Comparison of ENCODE assay signal across 20 cellular contexts in the genomic region with DNA sequence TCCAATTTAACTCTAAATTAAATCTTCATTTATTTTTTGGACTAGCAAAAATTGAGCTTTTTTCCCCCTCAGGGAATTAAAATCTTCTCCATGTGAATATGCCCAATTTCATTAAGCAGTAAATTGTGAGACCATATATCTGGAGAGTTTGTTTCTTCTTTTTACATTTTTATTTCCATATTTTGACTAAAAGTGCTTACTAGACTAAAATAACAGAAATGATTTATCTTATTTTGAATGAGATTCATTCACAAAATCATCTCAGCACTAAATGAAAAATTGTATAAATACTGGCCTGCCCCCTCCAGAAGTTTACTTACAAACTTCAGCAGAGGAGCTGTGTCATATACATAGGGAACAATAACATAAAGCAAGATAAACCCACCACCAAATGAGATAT. TPM values are rescaled to one million over a fixed set of nuclear protein-coding genes. Genes with fewer than 3 reads are reported as not detected.
DNase-seq lines count a peak whose midpoint lies in the region; ATAC-seq and TF ChIP-seq lines count a peak whose summit lies in the region.
"Had no signal": no experiment of that assay in that cellular context is flagged by ENCODE, and none has a peak within 500 bp of the region (broad histone marks: within the 10 kb centered on the region; RNA-seq: fewer than 3 reads in every experiment).

No MANE protein-coding gene starts in this region.

- no peak overlapping the region for H2AK9ac ChIP-seq in IMR-90 (replicated peaks; ENCODE audit: low read depth, low read length, poor library complexity)

- no peak overlapping the region for H3K9ac ChIP-seq in IMR-90 (ENCODE audit: low read depth, low read length)
- H3K9ac ChIP-seq in MM.1S (ENCODE audit: low read length) = no peak overlapping the region

- TF ChIP-seq POLR2A in IMR-90 (IDR thresholded peaks at IDR 0.05; ENCODE audit: low read depth, low read length) (no peak), testis (IDR thresholded peaks at IDR 0.05) (no peak), body of pancreas (IDR thresholded peaks at IDR 0.05) (no peak)

- H4K5ac ChIP-seq in IMR-90 (ENCODE audit: low read depth, low read length) = no peak overlapping the region

- H3K4me1 Mint-ChIP-seq in WTC11 = peaks cover 50% of the 10 kb centered on the region
- peaks cover 24% of the 10 kb centered on the region for H3K4me1 Mint-ChIP-seq in mesothelial cell of epicardium
- H3K4me1 Mint-ChIP-seq: CD14-positive monocyte had no signal

- H3K27ac ChIP-seq in IMR-90 (ENCODE audit: insufficient read depth, low read length) = no peak overlapping the region
- peak overlapping the region; percentile 47 to 68 for H3K27ac ChIP-seq in testis
- no peak overlapping the region for H3K27ac ChIP-seq in MM.1S (ENCODE audit: low read length)
- H3K27ac ChIP-seq in body of pancreas = no peak overlapping the region

- H2BK5ac ChIP-seq in IMR-90 (ENCODE audit: low read depth, low read length, poor library complexity, severe bottlenecking) = no peak overlapping the region

- H3K36me3 Mint-ChIP-seq in WTC11 (no peaks in the 10 kb centered on the region), mesothelial cell of epicardium (peaks cover 2% of the 10 kb centered on the region)

- H3K79me2 ChIP-seq in MM.1S (ENCODE audit: low read length) = peaks cover 12% of the 10 kb centered on the region; the same call in 1 of the 2 replicates

- in situ Hi-C loops in IMR-90 (cut with MboI; ENCODE audit: low sequenced_read_pairs) = no loop called here

- H3K23ac ChIP-seq in IMR-90 (ENCODE audit: low read depth, low read length) = no peak overlapping the region

- DNase-seq in IMR-90 = no peak
- no peak for DNase-seq in WTC11 (ENCODE audit: low spot score)
- no peak for DNase-seq in mesothelial cell of epicardium (ENCODE audit: low spot score in 2 of 2, unreplicated experiment in 2 of 2)
- DNase-seq in testis = no peak
- no peak for DNase-seq in MM.1S
- no peak for DNase-seq in activated T-cell treated with anti-CD3 and anti-CD28 coated beads for 4 hours
- DNase-seq in body of pancreas = no peak
- DNase-seq: BE2C, DMS153, DND-41, Karpas-422, NCI-H146, NCI-H1930, NCI-H446, NCI-H524 treated with DMSO at 0.1 percent for 48 hours, NCI-H774, PC-3 had no signal

- H2BK20ac ChIP-seq in IMR-90 (ENCODE audit: low read depth, low read length) = no peak overlapping the region

- H3K9me1 ChIP-seq in IMR-90 (ENCODE audit: insufficient read depth, low read length) = peaks cover 15% of the 10 kb centered on the region

- H2BK120ac ChIP-seq in IMR-90 (ENCODE audit: low read depth, low read length) = no peak overlapping the region

- no peak overlapping the region for H4K8ac ChIP-seq in IMR-90 (ENCODE audit: low read depth in 2 of 2, low read length in 2 of 2)

- H4K20me1 ChIP-seq in IMR-90 (ENCODE audit: insufficient read depth, low read length) = peaks cover 14% of the 10 kb centered on the region; the same call in 1 of the 2 replicates
- no peaks in the 10 kb centered on the region for H4K20me1 ChIP-seq in MM.1S (ENCODE audit: insufficient read depth, low read length)

- BruUV-seq in IMR-90 (replicated peaks; lab: Mats Ljungman, UMichigan) = no TSS peak

- no peaks in the 10 kb centered on the region for H3K9me2 ChIP-seq in MM.1S (replicated peaks; ENCODE audit: insufficient read depth, low read length)

- H3K4me3 Mint-ChIP-seq in WTC11 (no peak overlapping the region), mesothelial cell of epicardium (no peak overlapping the region)
- H3K4me3 Mint-ChIP-seq: CD14-positive monocyte had no signal

- H3K9me3 Mint-ChIP-seq in WTC11 (no peaks in the 10 kb centered on the region), mesothelial cell of epicardium (no peaks in the 10 kb centered on the region)
- H3K9me3 Mint-ChIP-seq: CD14-positive monocyte had no signal

- no peaks in the 10 kb centered on the region for H3K27me3 Mint-ChIP-seq in WTC11 (ENCODE audit: low read depth)
- H3K27me3 Mint-ChIP-seq in mesothelial cell of epicardium (ENCODE audit: low read depth) = no peaks in the 10 kb centered on the region

- no peak for ATAC-seq in IMR-90 (ENCODE audit: low read depth)
- no peak for ATAC-seq in WTC11
- no peak for ATAC-seq in body of pancreas
- ATAC-seq: PC-3, Right ventricle myocardium inferior had no signal

- H3K4ac ChIP-seq in IMR-90 (ENCODE audit: low read depth, low read length) = no peak overlapping the region

- TF ChIP-seq RAD21 in IMR-90 (IDR thresholded peaks at IDR 0.05; ENCODE audit: low read length) = no peak

- peaks cover 26 to 70% of the 10 kb centered on the region in 2 experiments for H3K79me1 ChIP-seq in IMR-90 (ENCODE audit: low read depth in 1 of 2, low read length in 2 of 2)

- H3K4me3 ChIP-seq in IMR-90 (ENCODE audit: insufficient read depth, low read depth, low read length) (no peak overlapping the region), testis (no peak overlapping the region), MM.1S (ENCODE audit: low read length) (no peak overlapping the region), body of pancreas (no peak overlapping the region)
- H3K4me3 ChIP-seq: SJCRH30 had no signal

- H2BK15ac ChIP-seq in IMR-90 (ENCODE audit: low read depth, low read length) = no peak overlapping the region

- POLR2A ChIA-PET in IMR-90 (lab: Charles Lee; ENCODE audit: unreplicated experiment) (interaction anchor here (0.6 kb wide), 1 partner anchor 46 kb away, joined by 4 read pairs; no protein-coding TSS in a partner anchor), WTC11 (lab: Charles Lee) (interaction anchor here (0.6 to 0.7 kb wide), 3 partner anchors 36 to 638 kb away, joined by 3 to 5 read pairs (median 4); no protein-coding TSS in a partner anchor)

- no peak overlapping the region for H3K56ac ChIP-seq in IMR-90 (ENCODE audit: extremely low read depth, insufficient read depth, low read length)

- H3K36me3 ChIP-seq in IMR-90 (ENCODE audit: control insufficient read depth, insufficient read depth, low read length) = no peaks in the 10 kb centered on the region; the same call in 1 of the 2 replicates
- no peaks in the 10 kb centered on the region for H3K36me3 ChIP-seq in testis (ENCODE audit: low read depth, missing control alignments)
- no peaks in the 10 kb centered on the region for H3K36me3 ChIP-seq in MM.1S (replicated peaks; ENCODE audit: insufficient read depth, low read length)
- no peaks in the 10 kb centered on the region for H3K36me3 ChIP-seq in body of pancreas (replicated peaks in 1 of 2; ENCODE audit: insufficient read depth in 1 of 2, low read depth in 2 of 2)
- H3K36me3 ChIP-seq: BE2C, SJCRH30 had no signal

- no peak overlapping the region for H4K91ac ChIP-seq in IMR-90 (ENCODE audit: insufficient read depth, low read depth, low read length)

- H2AFZ ChIP-seq in IMR-90 (replicated peaks; ENCODE audit: low read length, poor library complexity) (no peak overlapping the region), MM.1S (ENCODE audit: low read length) (no peak overlapping the region)

- intact Hi-C loops in IMR-90 (cut with micrococcal nuclease) (no loop called here), testis (cut with DNase I; ENCODE audit: low total_unique reads) (no loop called here), body of pancreas (cut with DNase I) (no loop called here)

- CTCF ChIA-PET in IMR-90 (lab: Yijun Ruan, JAX) (no interaction called here), WTC11 (lab: Charles Lee) (interaction anchor here (1.1 to 1.4 kb wide), 3 partner anchors 8 to 122 kb away, joined by 3 to 6 read pairs (median 4); no protein-coding TSS in a partner anchor)

- dilution Hi-C loops in IMR-90 (cut with HindIII; ENCODE audit: low sequenced_read_pairs, unreplicated experiment) = no loop called here

- no peaks in the 10 kb centered on the region for H3F3A ChIP-seq in MM.1S (ENCODE audit: insufficient read depth, low read length)

- H3K27ac Mint-ChIP-seq in WTC11 = peak overlapping the region; percentile 24; the same call in 1 of the 2 replicates
- H3K27ac Mint-ChIP-seq in mesothelial cell of epicardium = peak overlapping the region; percentile 31

- TF ChIP-seq CTCF in IMR-90 (conservative IDR thresholded peaks at IDR 0.05; ENCODE audit: low read depth, low read length) (no peak), WTC11 (IDR thresholded peaks at IDR 0.05) (no peak), mesothelial cell of epicardium (IDR thresholded peaks at IDR 0.05; ENCODE audit: unreplicated experiment) (no peak), testis (IDR thresholded peaks at IDR 0.05) (no peak), MM.1S (IDR thresholded peaks at IDR 0.05; ENCODE audit: low read length) (no peak), body of pancreas (IDR thresholded peaks at IDR 0.05) (no peak)

- H3K18ac ChIP-seq in IMR-90 (ENCODE audit: low read depth, low read length) = no peak overlapping the region

- no peak overlapping the region for H2AK5ac ChIP-seq in IMR-90 (ENCODE audit: low read depth, low read length)

- peaks cover 4% of the 10 kb centered on the region for H3K4me1 ChIP-seq in IMR-90 (ENCODE audit: control insufficient read depth, insufficient read depth, low read length)
- peaks cover 4% of the 10 kb centered on the region for H3K4me1 ChIP-seq in testis
- no peaks in the 10 kb centered on the region for H3K4me1 ChIP-seq in MM.1S (ENCODE audit: low read length)
- peaks cover 7% of the 10 kb centered on the region for H3K4me1 ChIP-seq in body of pancreas

- H3K27me3 ChIP-seq in IMR-90 (ENCODE audit: control insufficient read depth, insufficient read depth, low read length) (no peaks in the 10 kb centered on the region), testis (no peaks in the 10 kb centered on the region), MM.1S (replicated peaks; ENCODE audit: insufficient read depth, low read length) (no peaks in the 10 kb centered on the region), body of pancreas (no peaks in the 10 kb centered on the region)
- H3K27me3 ChIP-seq: BE2C, SJCRH30 had no signal

- no peaks in the 10 kb centered on the region for H3K9me3 ChIP-seq in IMR-90 (ENCODE audit: control insufficient read depth, insufficient read depth, low read length)
- H3K9me3 ChIP-seq in testis = no peaks in the 10 kb centered on the region
- no peaks in the 10 kb centered on the region for H3K9me3 ChIP-seq in MM.1S (replicated peaks; ENCODE audit: insufficient read depth, low read length)
- H3K9me3 ChIP-seq in body of pancreas = no peaks in the 10 kb centered on the region
- H3K9me3 ChIP-seq: BE2C, SJCRH30 had no signal

- H3K14ac ChIP-seq in IMR-90 (replicated peaks; ENCODE audit: low read depth, low read length) = no peak overlapping the region

- H3K4me2 ChIP-seq in IMR-90 (ENCODE audit: low read depth, low read length) (no peak overlapping the region), MM.1S (ENCODE audit: low read depth, low read length) (no peak overlapping the region)

TF ChIP-seq in WTC11, 78 proteins besides CTCF, POLR2A, EP300 and RAD21 (continues in another document):
- TF ChIP-seq NR1H2 (CRISPR knock-in tag; IDR thresholded peaks at IDR 0.05) (no peak), ESRRA (CRISPR knock-in tag; IDR thresholded peaks at IDR 0.05; ENCODE audit: borderline replicate concordance) (no peak)

RNA-seq across cellular contexts. Expression of a gene that starts 26.6 kb away (rescaled TPM):
- total RNA-seq in IMR-90 (2012; rRNA removed) = 122 and 158 TPM in 2 replicates
- polyA plus RNA-seq in IMR-90 (2012; rRNA removed) = 75.0 and 87.2 TPM in 2 replicates
- 57.5 and 86.3 TPM in 2 replicates for polyA plus RNA-seq in IMR-90 (2012; cell fraction: cytosol; rRNA removed)
- polyA plus RNA-seq in IMR-90 (2012; cell fraction: nucleus; rRNA removed; ENCODE audit: low replicate concordance) = 53.4 and 70.8 TPM in 2 replicates
- total RNA-seq in WTC11 (2021) = 102 to 115 TPM (median 111 TPM) in 3 replicates
- 62.9 to 68.2 TPM (median 62.9 TPM) in 3 replicates for total RNA-seq in mesothelial cell of epicardium
- total RNA-seq in testis = 100 to 1,000 TPM; 112 to 115 TPM
- polyA plus RNA-seq in testis (ENCODE audit: insufficient read depth, low read depth, low replicate concordance) = 135 TPM
- 10 to 100 TPM; 83.7 to 91.8 TPM for total RNA-seq in body of pancreas

Comparison
In these comparisons a context has a peak if more than half of its experiments do, and no peak if none do; other contexts are left out.
1. H3K27ac ChIP-seq: peak in testis (2 of 2); none in IMR-90 (single experiment), MM.1S (single experiment) and body of pancreas (0 of 4).